Comparison of ENCODE assay signal across 8 cellular contexts in the genomic region with DNA sequence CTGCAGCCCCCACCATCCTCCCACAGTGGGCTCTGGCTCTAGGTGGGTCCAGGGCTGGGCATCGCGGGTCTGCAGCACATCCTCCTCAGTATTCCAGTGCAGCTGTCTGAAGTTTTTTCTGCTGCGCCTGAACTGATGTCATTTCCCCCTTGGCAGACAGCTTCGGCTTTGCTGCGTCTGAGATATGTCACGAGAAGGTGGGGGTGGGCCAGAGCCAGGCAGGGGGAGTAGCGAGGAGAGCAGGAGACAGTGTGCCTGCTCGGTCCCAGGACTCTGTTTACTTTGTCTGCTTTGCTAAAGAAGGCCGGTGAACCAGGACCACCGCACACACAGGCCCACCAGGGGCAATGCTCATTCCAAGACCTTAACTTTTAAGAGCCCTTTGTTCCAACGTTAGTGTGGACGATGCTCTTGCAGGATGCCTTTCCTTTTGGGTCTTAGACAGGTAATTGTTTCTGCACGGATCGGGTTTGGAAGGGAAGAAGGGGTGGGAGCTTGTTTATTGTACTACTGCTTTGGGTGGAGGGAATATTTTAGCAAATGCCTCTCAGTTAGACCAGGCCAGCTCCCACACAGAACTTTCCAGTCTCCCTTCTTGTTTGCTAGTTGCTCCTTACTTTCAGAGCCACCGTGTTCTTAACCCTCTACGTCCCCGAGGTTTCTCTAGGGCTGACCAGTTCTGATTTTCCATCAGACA. TPM values are rescaled to one million over a fixed set of nuclear protein-coding genes. Genes with fewer than 3 reads are reported as not detected.
DNase-seq lines count a peak whose midpoint lies in the region; ATAC-seq and TF ChIP-seq lines count a peak whose summit lies in the region.

No MANE protein-coding gene starts in this region.

- no peaks in the 10 kb centered on the region for H3K27me3 Mint-ChIP-seq in CD14-positive monocyte (ENCODE audit: low read depth in 3 of 3)

- ATAC-seq in Panc1 (peak; percentile 72), right lobe of liver (peak; percentile 46 to 65 (median 62)), GM21529 (IDR thresholded peaks at IDR 0.05; ENCODE audit: unreplicated experiment) (no peak)
- peak; percentile 21 for ATAC-seq in stimulated activated naive CD8-positive, alpha-beta T cell treated with anti-CD3 and anti-CD28 coated beads, Interleukin-15, Interleukin-2, amounts not matched to agents 100 U/mL and 50 U/mL, for 24 hours

- no TSS peak for BruUV-seq in Panc1 (replicated peaks; lab: Mats Ljungman, UMichigan)

- in situ Hi-C loops in Panc1 (cut with HindIII; ENCODE audit: low pct_unique_long_range_greater_than_20kb, low sequenced_read_pairs), result no loop called here

- H3K4me1 Mint-ChIP-seq in CD14-positive monocyte, result peaks cover 56% of the 10 kb centered on the region

- POLR2A ChIA-PET in Panc1 (lab: Charles Lee), result interaction anchor here (0.6 kb wide), 3 partner anchors 62 to 314 kb away, joined by 5 to 6 read pairs (median 5); partner anchors contain the start of gene SFXN2

- peak overlapping the region; percentile 13 to 48 for H3K4me3 Mint-ChIP-seq in CD14-positive monocyte

- TF ChIP-seq CTCF in CD14-positive monocyte (IDR thresholded peaks at IDR 0.05) (no peak), Panc1 (IDR thresholded peaks at IDR 0.05) (no peak), right lobe of liver (IDR thresholded peaks at IDR 0.05) (no peak)

- H3K4me1 ChIP-seq in Panc1 (ENCODE audit: control insufficient read depth, insufficient read depth, low read length), result peaks cover 89% of the 10 kb centered on the region
- peaks cover 5 to 88% (median 31%) of the 10 kb centered on the region in 4 donors for H3K4me1 ChIP-seq in right lobe of liver

- H3K27ac ChIP-seq in Panc1 (ENCODE audit: low read length) (peak overlapping the region; percentile 94), right lobe of liver (peak overlapping the region; percentile 90 to 94 (median 91))

- H3K27ac Mint-ChIP-seq in CD14-positive monocyte, result peak overlapping the region; percentile 77 to 99 (median 93)

- DNase-seq in CD14-positive monocyte (ENCODE audit: low spot score) (peak; percentile 80), Panc1 (ENCODE audit: low read depth, low spot score) (no peak), dermis blood vessel endothelial cell (peak; percentile 97), right lobe of liver (peak; percentile 64 to 73 (median 69)), NCI-H1417 (lab: John Stamatoyannopoulos, UW) (no peak), HT-29 (ENCODE audit: low spot score) (no peak)
- DNase-seq in stimulated activated naive CD8-positive, alpha-beta T cell treated with anti-CD3 and anti-CD28 coated beads, Interleukin-15, Interleukin-2, amounts not matched to agents 100 U/mL and 50 U/mL, for 24 hours, result peak; percentile 39

- H3K27me3 ChIP-seq in Panc1 (ENCODE audit: control insufficient read depth, insufficient read depth, low read length) (no peaks in the 10 kb centered on the region), right lobe of liver (no peaks in the 10 kb centered on the region)

- H3K9me3 Mint-ChIP-seq in CD14-positive monocyte, result no peaks in the 10 kb centered on the region

- H3K36me3 ChIP-seq in Panc1 (ENCODE audit: control insufficient read depth, insufficient read depth, low read length) (no peaks in the 10 kb centered on the region), right lobe of liver (no peaks in the 10 kb centered on the region)

- CTCF ChIA-PET in Panc1 (lab: Charles Lee), result interaction anchor here (0.6 kb wide), 1 partner anchor 125 kb away, joined by 5 read pairs; no protein-coding TSS in a partner anchor

- intact Hi-C loops in CD14-positive monocyte (cut with micrococcal nuclease) (no loop called here), Panc1 (cut with micrococcal nuclease; ENCODE audit: unreplicated experiment) (no loop called here), right lobe of liver (cut with DNase I) (no loop called here)

- TF ChIP-seq POLR2A in right lobe of liver (IDR thresholded peaks at IDR 0.05), result peak; percentile 65

- no peaks in the 10 kb centered on the region for H3K9me3 ChIP-seq in Panc1 (ENCODE audit: control insufficient read depth, insufficient read depth, low read depth, low read length)
- no peaks in the 10 kb centered on the region for H3K9me3 ChIP-seq in right lobe of liver

- peak overlapping the region; percentile 21 to 53 for H3K4me3 ChIP-seq in Panc1 (ENCODE audit: low read depth in 2 of 2, low read length in 2 of 2)
- peak overlapping the region; percentile 8 to 28 (median 22) for H3K4me3 ChIP-seq in right lobe of liver

- WGBS in right lobe of liver (ENCODE audit: insufficient coverage, low coverage, low lambda C conversion rate, missing lambda C conversion rate), result 36% methylated on average over 9 of the region's 17 CpGs

- H3K36me3 Mint-ChIP-seq in CD14-positive monocyte, result peaks cover 35 to 65% of the 10 kb centered on the region in 2 donors

RNA-seq across cellular contexts. Expression of gene WBP1L, which starts 32.4 kb away (rescaled TPM):
- polyA plus RNA-seq in CD14-positive monocyte, result 10 to 100 TPM; 38.3 to 43.0 TPM
- total RNA-seq in Panc1 (2021; ENCODE audit: unreplicated experiment), result 91.3 TPM
- polyA plus RNA-seq in Panc1 (2012; ENCODE audit: insufficient read length), result 99.5 TPM
- 73.9 and 103 TPM in 2 replicates for total RNA-seq in dermis blood vessel endothelial cell
- total RNA-seq in right lobe of liver, result 10 to 100 TPM; 24.1 to 58.4 (median 32.8) TPM
- total RNA-seq in HT-29 (2014; rRNA removed; shearing (Covaris generic)), result 27.5 and 27.6 TPM in 2 replicates

Comparison
In these comparisons a context has a peak if more than half of its experiments do, and no peak if none do; other contexts are left out.
1. DNase-seq: peak in CD14-positive monocyte (single experiment), dermis blood vessel endothelial cell (single experiment), right lobe of liver (3 of 3) and stimulated activated naive CD8-positive, alpha-beta T cell treated with anti-CD3 and anti-CD28 coated beads, Interleukin-15, Interleukin-2, amounts not matched to agents 100 U/mL and 50 U/mL, for 24 hours (single experiment); none in Panc1 (single experiment), NCI-H1417 (0 of 3) and HT-29 (single experiment).